Comparison of ENCODE assay signal across 8 cellular contexts in genomic region chr4:143185253-143186107, GRCh38. TPM values are rescaled to one million over a fixed set of nuclear protein-coding genes. Genes with fewer than 3 reads are reported as not detected.
DNase-seq lines count a peak whose midpoint lies in the region; ATAC-seq and TF ChIP-seq lines count a peak whose summit lies in the region.

No MANE protein-coding gene starts in this region.

- peaks cover 7 to 29% (median 22%) of the 10 kb centered on the region in 11 experiments; a peak in 21 of 22 replicates for H3K36me3 ChIP-seq in BLaER1 treated with 17β-estradiol and CSF1 and Interleukin-3, amounts not matched to agents 10 nM and 100 nM
- H3K36me3 ChIP-seq in endodermal cell (ENCODE audit: control insufficient read depth, insufficient read depth, low read length) (peaks cover 24% of the 10 kb centered on the region), mucosa of rectum (ENCODE audit: control insufficient read depth in 2 of 2, insufficient read depth in 2 of 2, low read length in 2 of 2) (peaks cover 3 to 7% of the 10 kb centered on the region in 2 donors), vagina (peaks cover 0 to under 1% of the 10 kb centered on the region in 2 donors)

- H3K9me3 ChIP-seq in BLaER1 treated with 17β-estradiol and CSF1 and Interleukin-3, amounts not matched to agents 10 nM and 100 nM (replicated peaks in 1 of 11), result no peaks in the 10 kb centered on the region
- H3K9me3 ChIP-seq in endodermal cell (ENCODE audit: control insufficient read depth, low read length) (no peaks in the 10 kb centered on the region), mucosa of rectum (ENCODE audit: control insufficient read depth in 2 of 2, low read length in 2 of 2) (no peaks in the 10 kb centered on the region), vagina (no peaks in the 10 kb centered on the region)

- peak overlapping the region; percentile 83 to 100 (median 96) for H3K4me3 ChIP-seq in BLaER1 treated with 17β-estradiol and CSF1 and Interleukin-3, amounts not matched to agents 10 nM and 100 nM
- H3K4me3 ChIP-seq in endodermal cell (ENCODE audit: low read length) (peak overlapping the region; percentile 95), mucosa of rectum (ENCODE audit: low read length in 2 of 2) (peak overlapping the region; percentile 95 to 96), vagina (peak overlapping the region; percentile 64 to 74)

- intact Hi-C loops in vagina (cut with DNase I), result no loop called here

- H3K27me3 Mint-ChIP-seq in endodermal cell (ENCODE audit: insufficient read depth), result no peaks in the 10 kb centered on the region

- peaks cover 15 to 50% (median 38%) of the 10 kb centered on the region in 10 experiments for H3K4me1 ChIP-seq in BLaER1 treated with 17β-estradiol and CSF1 and Interleukin-3, amounts not matched to agents 10 nM and 100 nM
- H3K4me1 ChIP-seq in endodermal cell (ENCODE audit: control insufficient read depth, insufficient read depth, low read length) (peaks cover 7% of the 10 kb centered on the region), mucosa of rectum (ENCODE audit: control insufficient read depth in 2 of 2, insufficient read depth in 2 of 2, low read length in 2 of 2) (peaks cover 24 to 28% of the 10 kb centered on the region in 2 donors), vagina (peaks cover 61% of the 10 kb centered on the region)

- TF ChIP-seq CTCF in endodermal cell (conservative IDR thresholded peaks at IDR 0.05) (no peak), vagina (IDR thresholded peaks at IDR 0.05) (no peak)

- peak overlapping the region; percentile 89 to 96 (median 91) for H3K9ac ChIP-seq in BLaER1 treated with 17β-estradiol and CSF1 and Interleukin-3, amounts not matched to agents 10 nM and 100 nM
- H3K9ac ChIP-seq in endodermal cell (ENCODE audit: extremely low read depth, low read length, poor library complexity, severe bottlenecking), result peak overlapping the region; percentile 55
- H3K9ac ChIP-seq in mucosa of rectum (ENCODE audit: low read depth in 1 of 2, low read length in 2 of 2), result peak overlapping the region; percentile 95 to 96

- DNase-seq in T follicular helper cell (ENCODE audit: low read depth) (peak; percentile 6), endodermal cell (peak; percentile 81), vagina (ENCODE audit: extremely low spot score in 2 of 2) (no peak), DMS114 treated with DMSO at 0.1 percent for 48 hours (lab: John Stamatoyannopoulos, UW; ENCODE audit: unreplicated experiment) (no peak)

- H3K27ac ChIP-seq in BLaER1 treated with 17β-estradiol and CSF1 and Interleukin-3, amounts not matched to agents 10 nM and 100 nM, result peak overlapping the region; percentile 78 to 91 (median 86)
- peak overlapping the region; percentile 67 for H3K27ac ChIP-seq in endodermal cell (ENCODE audit: low read depth, low read length)
- H3K27ac ChIP-seq in mucosa of rectum (ENCODE audit: low read depth in 2 of 2, low read length in 2 of 2), result peak overlapping the region; percentile 90 to 94
- H3K27ac ChIP-seq in vagina, result peak overlapping the region; percentile 82

- H4K20me1 ChIP-seq in BLaER1 treated with 17β-estradiol and CSF1 and Interleukin-3, amounts not matched to agents 10 nM and 100 nM, result peaks cover 22 to 56% (median 55%) of the 10 kb centered on the region in 11 experiments; a peak in 20 of 22 replicates

- peak overlapping the region; percentile 98 for H3K4me3 Mint-ChIP-seq in endodermal cell

- WGBS in endodermal cell (ENCODE audit: insufficient coverage in 1 of 2, insufficient read length in 1 of 2), 2 experiments, result 1 to 2% methylated on average over 34 to 50 of the region's 50 CpGs

- H3K27ac Mint-ChIP-seq in endodermal cell, result peak overlapping the region; percentile 96

- ATAC-seq in GM18907 (IDR thresholded peaks at IDR 0.05; ENCODE audit: unreplicated experiment), result peak; percentile 29
- ATAC-seq in HG03097 (IDR thresholded peaks at IDR 0.05; ENCODE audit: low FRiP score, unreplicated experiment), result peak; percentile 18

- peaks cover 8% of the 10 kb centered on the region for H3K36me3 Mint-ChIP-seq in endodermal cell (ENCODE audit: low read depth)

- no peaks in the 10 kb centered on the region for H3K27me3 ChIP-seq in BLaER1 treated with 17β-estradiol and CSF1 and Interleukin-3, amounts not matched to agents 10 nM and 100 nM
- H3K27me3 ChIP-seq in endodermal cell (ENCODE audit: control insufficient read depth, insufficient read depth, low read length, poor library complexity, severe bottlenecking), result no peaks in the 10 kb centered on the region
- H3K27me3 ChIP-seq in mucosa of rectum (ENCODE audit: control insufficient read depth in 2 of 2, insufficient read depth in 2 of 2, low read length in 2 of 2), result no peaks in the 10 kb centered on the region
- H3K27me3 ChIP-seq in vagina, result no peaks in the 10 kb centered on the region

- TF ChIP-seq POLR2A in vagina (IDR thresholded peaks at IDR 0.05), result no peak

- no peaks in the 10 kb centered on the region for H3K9me3 Mint-ChIP-seq in endodermal cell

- peaks cover 32% of the 10 kb centered on the region for H3K4me1 Mint-ChIP-seq in endodermal cell

- peak overlapping the region; percentile 82 to 98 (median 87) for H3K4me2 ChIP-seq in BLaER1 treated with 17β-estradiol and CSF1 and Interleukin-3, amounts not matched to agents 10 nM and 100 nM

RNA-seq across cellular contexts. Expression of gene USP38, which starts 0.8 kb away (rescaled TPM):
- total RNA-seq in endodermal cell (10 to 100 TPM; 15.6 to 15.7 TPM), vagina (14.7 TPM)
- 13.1 TPM for polyA plus RNA-seq in endodermal cell (2013, experiment 1 of 2)
- 13.5 TPM for polyA plus RNA-seq in endodermal cell (2013, experiment 2 of 2)

Comparison
In these comparisons a context has a peak if more than half of its experiments do, and no peak if none do; other contexts are left out.
1. DNase-seq: peak in T follicular helper cell (single experiment) and endodermal cell (single experiment); none in vagina (0 of 2) and DMS114 treated with DMSO at 0.1 percent for 48 hours (single experiment).
2. Peak in every context shown above with its lines, with median percentiles within 50 percentile points of each other: H3K27ac ChIP-seq, H3K4me3 ChIP-seq and H3K9ac ChIP-seq.